8 cellular contexts compared by ENCODE assay signal in the genomic region with DNA sequence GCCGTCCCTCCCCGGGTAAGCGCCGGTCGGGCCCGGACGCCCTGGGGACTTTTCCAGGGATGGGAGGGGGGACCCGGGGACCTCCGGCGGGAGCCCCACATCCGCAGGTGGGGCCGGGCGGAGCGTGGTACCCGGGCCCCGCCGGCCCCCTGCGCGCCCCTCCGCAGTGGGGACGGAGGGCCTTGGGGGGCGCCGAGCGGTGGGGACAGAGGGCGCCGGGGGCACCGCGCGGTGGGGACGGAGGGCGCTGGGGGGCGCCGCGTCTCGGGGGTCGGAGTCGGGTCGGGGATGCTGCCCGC. TPM values are rescaled to one million over a fixed set of nuclear protein-coding genes. Genes with fewer than 3 reads are reported as not detected.
DNase-seq lines count a peak whose midpoint lies in the region; ATAC-seq and TF ChIP-seq lines count a peak whose summit lies in the region.
"Had no signal": no experiment of that assay in that cellular context is flagged by ENCODE, and none has a peak within 500 bp of the region (broad histone marks: within the 10 kb centered on the region; RNA-seq: fewer than 3 reads in every experiment).

No MANE protein-coding gene starts in this region.

- H3K36me3 Mint-ChIP-seq in GM23338 (ENCODE audit: low read depth): no peaks in the 10 kb centered on the region

- 0 out of 2 replicates have a peak, but pooled peaks cover 6% of the 10 kb centered on the region for H3F3A ChIP-seq in GM23338 (replicated peaks; ENCODE audit: low read depth)
- H3F3A ChIP-seq in SK-N-SH (replicated peaks; ENCODE audit: insufficient read depth): no peaks in the 10 kb centered on the region

- H2AFZ ChIP-seq in GM23338 (peak overlapping the region; percentile 93), SK-N-SH (ENCODE audit: low read depth) (no peak overlapping the region)

- POLR2A ChIA-PET in SK-N-SH (lab: Yijun Ruan, JAX): no interaction called here

- no CpG with 5 or more reads among the region's 39 CpGs for WGBS in SK-N-SH (ENCODE audit: low lambda C conversion rate)
- 1% methylated on average over 39 of the region's 39 CpGs for WGBS in thymus

- H3K9ac ChIP-seq in SK-N-SH (no peak overlapping the region), iPS-15b (ENCODE audit: low read depth, low read length) (no peak overlapping the region)

- TF ChIP-seq CTCF in GM23338 (conservative IDR thresholded peaks at IDR 0.05; ENCODE audit: low read depth in 2 of 2): no peak
- TF ChIP-seq CTCF in SK-N-SH (IDR thresholded peaks at IDR 0.05): no peak

- H3K9me3 Mint-ChIP-seq in GM23338: no peaks in the 10 kb centered on the region; the same call in 2 of the 3 replicates

- H3K36me3 ChIP-seq in GM23338 (ENCODE audit: insufficient read depth): no peaks in the 10 kb centered on the region
- H3K36me3 ChIP-seq in SK-N-SH (replicated peaks in 1 of 2; ENCODE audit: control insufficient read depth in 1 of 2, insufficient read depth in 2 of 2, low read length in 1 of 2): no peaks in the 10 kb centered on the region
- no peaks in the 10 kb centered on the region for H3K36me3 ChIP-seq in iPS-15b (ENCODE audit: control insufficient read depth, insufficient read depth, low read length)
- H3K36me3 ChIP-seq in thymus (ENCODE audit: control insufficient read depth, insufficient read depth): no peaks in the 10 kb centered on the region

- H3K27me3 ChIP-seq in GM23338 (ENCODE audit: insufficient read depth) (peaks cover 62% of the 10 kb centered on the region), SK-N-SH (ENCODE audit: insufficient read depth) (peaks cover 35% of the 10 kb centered on the region), iPS-15b (ENCODE audit: control insufficient read depth, insufficient read depth, low read length) (peaks cover 63% of the 10 kb centered on the region), thymus (ENCODE audit: control insufficient read depth, insufficient read depth) (no peaks in the 10 kb centered on the region)

- ATAC-seq in GM23338: peak; percentile 46; the same call in 2 of the 3 replicates
- ATAC-seq in HG03439 (IDR thresholded peaks at IDR 0.05; ENCODE audit: unreplicated experiment): no peak
- no peak for ATAC-seq in HG02763 (IDR thresholded peaks at IDR 0.05; ENCODE audit: unreplicated experiment)

- H4K20me1 ChIP-seq in GM23338 (replicated peaks; ENCODE audit: insufficient read depth): no peaks in the 10 kb centered on the region
- no peaks in the 10 kb centered on the region for H4K20me1 ChIP-seq in SK-N-SH (ENCODE audit: insufficient read depth)

- CTCF ChIA-PET in SK-N-SH (lab: Yijun Ruan, JAX): interaction anchor here (1.4 kb wide), 1 partner anchor 19 kb away, joined by 5 read pairs; no protein-coding TSS in a partner anchor

- peak overlapping the region; percentile 80 for H3K4me3 ChIP-seq in GM23338
- peak overlapping the region in 1 of 2 experiments; percentile 19; a peak in 2 of 4 replicates for H3K4me3 ChIP-seq in SK-N-SH (ENCODE audit: low read depth in 2 of 2, low read length in 1 of 2)
- H3K4me3 ChIP-seq in iPS-15b (ENCODE audit: low read depth, low read length): peak overlapping the region; percentile 62
- H3K4me3 ChIP-seq in thymus (ENCODE audit: low read length): peak overlapping the region; percentile 87

- peaks cover 9% of the 10 kb centered on the region; the same call in 2 of the 3 replicates for H3K4me1 Mint-ChIP-seq in GM23338

- no peak overlapping the region for H3K27ac Mint-ChIP-seq in GM23338

- no peaks in the 10 kb centered on the region for H3K9me2 ChIP-seq in GM23338 (ENCODE audit: insufficient read depth)
- no peaks in the 10 kb centered on the region for H3K9me2 ChIP-seq in SK-N-SH

- no peak for TF ChIP-seq RAD21 in SK-N-SH (IDR thresholded peaks at IDR 0.05; ENCODE audit: low read length)

- no peak for TF ChIP-seq EP300 in SK-N-SH (IDR thresholded peaks at IDR 0.05; ENCODE audit: borderline replicate concordance in 1 of 2, low read depth in 1 of 2, low read length in 1 of 2)

- no peaks in the 10 kb centered on the region for H3K9me3 ChIP-seq in SK-N-SH
- no peaks in the 10 kb centered on the region for H3K9me3 ChIP-seq in iPS-15b (ENCODE audit: control insufficient read depth, insufficient read depth, low read length)
- no peaks in the 10 kb centered on the region for H3K9me3 ChIP-seq in thymus (ENCODE audit: control insufficient read depth)

- H3K79me2 ChIP-seq in GM23338 (replicated peaks; ENCODE audit: insufficient read depth): no peaks in the 10 kb centered on the region
- H3K79me2 ChIP-seq in SK-N-SH (ENCODE audit: insufficient read depth): no peaks in the 10 kb centered on the region

- no peak overlapping the region; the same call in 2 of the 3 replicates for H3K4me3 Mint-ChIP-seq in GM23338

- no peak overlapping the region for H3K27ac ChIP-seq in GM23338 (ENCODE audit: low read depth)
- no peak overlapping the region for H3K27ac ChIP-seq in SK-N-SH (ENCODE audit: low read depth in 2 of 2, low read length in 1 of 2)
- peak overlapping the region; percentile 94 for H3K27ac ChIP-seq in thymus (ENCODE audit: low read depth)
- H3K27ac ChIP-seq: HL-60 had no signal

- peaks cover 39% of the 10 kb centered on the region for H3K27me3 Mint-ChIP-seq in GM23338 (ENCODE audit: insufficient read depth, low read depth, poor library complexity)

- H3K4me1 ChIP-seq in GM23338 (ENCODE audit: insufficient read depth): peaks cover 7% of the 10 kb centered on the region; the same call in 1 of the 2 replicates
- H3K4me1 ChIP-seq in SK-N-SH (ENCODE audit: control insufficient read depth in 1 of 2, insufficient read depth in 2 of 2, low read depth in 1 of 2, low read length in 1 of 2): no peaks in the 10 kb centered on the region; a peak in 1 of 4 replicates
- peaks cover 4% of the 10 kb centered on the region for H3K4me1 ChIP-seq in iPS-15b (ENCODE audit: control insufficient read depth, insufficient read depth, low read length)
- H3K4me1 ChIP-seq in thymus (ENCODE audit: control insufficient read depth, insufficient read depth, low read length): peaks cover 30% of the 10 kb centered on the region

- DNase-seq in GM23338 (ENCODE audit: low spot score) (no peak), SK-N-SH (no peak), NCI-H1694 (lab: John Stamatoyannopoulos, UW) (no peak)

- H3K4me2 ChIP-seq in GM23338 (peak overlapping the region; percentile 80; the same call in 1 of the 2 replicates), SK-N-SH (peak overlapping the region; percentile 65; the same call in 1 of the 2 replicates)

TF ChIP-seq in SK-N-SH, 30 proteins besides CTCF, POLR2A, EP300 and RAD21:
- TF ChIP-seq CHD2 (IDR thresholded peaks at IDR 0.05; ENCODE audit: low read length, partially characterized antibody): no peak
- TF ChIP-seq GABPA (IDR thresholded peaks at IDR 0.05; ENCODE audit: low read depth): no peak
- TF ChIP-seq, protein P1, sequence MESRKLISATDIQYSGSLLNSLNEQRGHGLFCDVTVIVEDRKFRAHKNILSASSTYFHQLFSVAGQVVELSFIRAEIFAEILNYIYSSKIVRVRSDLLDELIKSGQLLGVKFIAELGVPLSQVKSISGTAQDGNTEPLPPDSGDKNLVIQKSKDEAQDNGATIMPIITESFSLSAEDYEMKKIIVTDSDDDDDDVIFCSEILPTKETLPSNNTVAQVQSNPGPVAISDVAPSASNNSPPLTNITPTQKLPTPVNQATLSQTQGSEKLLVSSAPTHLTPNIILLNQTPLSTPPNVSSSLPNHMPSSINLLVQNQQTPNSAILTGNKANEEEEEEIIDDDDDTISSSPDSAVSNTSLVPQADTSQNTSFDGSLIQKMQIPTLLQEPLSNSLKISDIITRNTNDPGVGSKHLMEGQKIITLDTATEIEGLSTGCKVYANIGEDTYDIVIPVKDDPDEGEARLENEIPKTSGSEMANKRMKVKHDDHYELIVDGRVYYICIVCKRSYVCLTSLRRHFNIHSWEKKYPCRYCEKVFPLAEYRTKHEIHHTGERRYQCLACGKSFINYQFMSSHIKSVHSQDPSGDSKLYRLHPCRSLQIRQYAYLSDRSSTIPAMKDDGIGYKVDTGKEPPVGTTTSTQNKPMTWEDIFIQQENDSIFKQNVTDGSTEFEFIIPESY (IDR thresholded peaks at IDR 0.05; ENCODE audit: borderline replicate concordance, low read depth): no peak
- TF ChIP-seq SIN3A (IDR thresholded peaks at IDR 0.05; ENCODE audit: borderline replicate concordance, low read depth, low read length): no peak
- no peak for TF ChIP-seq MEF2A (IDR thresholded peaks at IDR 0.05; ENCODE audit: borderline replicate concordance, low read depth)
- TF ChIP-seq JUND (IDR thresholded peaks at IDR 0.05): no peak
- TF ChIP-seq YY1 (IDR thresholded peaks at IDR 0.05; ENCODE audit: low read depth): no peak
- no peak for TF ChIP-seq NFIC (IDR thresholded peaks at IDR 0.05; ENCODE audit: borderline replicate concordance)
- no peak for TF ChIP-seq ELF1 (IDR thresholded peaks at IDR 0.05)

RNA-seq across cellular contexts. Expression of a gene that starts 0.3 kb away (rescaled TPM):
- 1.0 and 2.5 TPM in 2 replicates for total RNA-seq in GM23338 (2014; rRNA removed; shearing (Covaris generic))
- 0.64 and 0.89 TPM in 2 replicates for polyA plus RNA-seq in GM23338 (2016; fragmentation: Nextera tagmentation; extraction: Ambion mirVana)
- polyA plus RNA-seq in SK-N-SH (2012; rRNA removed): under 0.01 and 0.02 TPM in 2 replicates
- polyA plus RNA-seq in SK-N-SH (2012; cell fraction: cytosol; rRNA removed): 0.01 TPM in 2 replicates
- polyA plus RNA-seq in SK-N-SH (2012; cell fraction: nucleus; rRNA removed): 0.01 and 0.02 TPM in 2 replicates
- polyA plus RNA-seq in thymus: 10.0 TPM
